In the genomic region with DNA sequence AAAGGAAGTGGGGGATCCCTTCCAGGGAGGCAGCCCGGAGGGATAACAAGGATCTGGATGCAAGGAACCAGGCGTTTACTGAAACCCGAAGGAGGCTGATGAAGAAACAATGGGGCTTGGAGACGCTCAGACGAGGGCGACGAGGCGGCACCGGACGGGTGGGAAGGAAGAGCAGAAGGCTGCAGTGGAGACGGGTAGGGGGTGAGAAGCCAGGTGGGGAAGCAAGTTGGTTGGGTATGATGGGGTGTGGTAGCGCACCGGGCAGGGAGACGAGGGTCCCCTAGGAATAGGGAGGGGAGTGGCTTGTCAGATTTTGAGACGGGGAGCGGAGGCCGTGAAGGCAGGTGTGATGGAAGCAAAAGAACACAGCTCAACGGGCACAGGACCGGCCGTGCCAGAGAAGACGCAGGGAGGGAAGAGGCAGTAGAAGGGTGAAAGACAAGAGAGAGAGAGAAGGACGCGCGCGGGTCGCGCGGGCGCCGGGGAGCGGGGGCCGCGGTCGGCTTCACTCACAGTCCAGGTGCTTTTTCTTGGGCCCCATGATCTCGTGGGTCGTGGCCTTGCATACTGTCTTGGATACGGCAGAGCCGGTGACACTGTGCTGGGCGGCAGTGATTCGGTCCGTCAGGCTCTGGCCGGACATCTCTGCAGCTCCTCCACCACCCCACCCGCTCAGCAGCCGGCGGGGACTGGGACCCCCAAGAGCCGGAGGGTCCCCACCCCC, we compare ENCODE assay signal across 8 cellular contexts. TPM values are rescaled to one million over a fixed set of nuclear protein-coding genes. Genes with fewer than 3 reads are reported as not detected.
A peak's percentile ranks its signal among the peaks of the same experiment; 100 is the strongest.
DNase-seq lines count a peak whose midpoint lies in the region; ATAC-seq and TF ChIP-seq lines count a peak whose summit lies in the region.

No MANE protein-coding gene starts in this region.

- BruUV-seq in Caco-2 (replicated peaks; lab: Mats Ljungman, UMichigan) = no TSS peak

- H3K36me3 ChIP-seq in Caco-2 (ENCODE audit: control insufficient read depth, insufficient read depth, low read length) (no peaks in the 10 kb centered on the region), body of pancreas (replicated peaks in 1 of 2; ENCODE audit: insufficient read depth in 1 of 2, low read depth in 2 of 2) (no peaks in the 10 kb centered on the region)

- POLR2A ChIA-PET in Caco-2 (lab: Charles Lee) = interaction anchor here (0.7 to 3.4 kb wide), 9 partner anchors 10 to 1214 kb away, joined by 3 to 24 read pairs (median 9); partner anchors contain the start of genes EED and TMEM126B

- H3K4me3 Mint-ChIP-seq in Caco-2 (ENCODE audit: unreplicated experiment) (peak overlapping the region; percentile 95), T-helper 17 cell (peak overlapping the region; percentile 100)

- H3K27ac Mint-ChIP-seq in Caco-2 (ENCODE audit: unreplicated experiment) = peak overlapping the region; percentile 85
- peak overlapping the region; percentile 99 for H3K27ac Mint-ChIP-seq in T-helper 17 cell

- CTCF ChIA-PET in Caco-2 (lab: Charles Lee) = interaction anchor here (1.1 to 3.5 kb wide), 10 partner anchors 14 to 213 kb away, joined by 3 to 40 read pairs (median 8); partner anchors contain the start of gene CCDC83

- peaks cover 28% of the 10 kb centered on the region for H3K4me1 ChIP-seq in Caco-2
- H3K4me1 ChIP-seq in body of pancreas = peaks cover 37% of the 10 kb centered on the region

- peak overlapping the region; percentile 87 to 97 (median 94) for H3K27ac ChIP-seq in body of pancreas
- H3K27ac ChIP-seq in skin epidermis = peak overlapping the region; percentile 83 to 100 (median 98)

- TF ChIP-seq CTCF in Caco-2 (IDR thresholded peaks at IDR 0.05; ENCODE audit: insufficient read depth in 1 of 2, low read depth in 1 of 2, low read length in 1 of 2, severe bottlenecking in 1 of 2, unreplicated experiment in 1 of 2) (no peak), body of pancreas (IDR thresholded peaks at IDR 0.05) (no peak)

- H3K9me3 ChIP-seq in Caco-2 (no peaks in the 10 kb centered on the region), T-helper 17 cell (ENCODE audit: control insufficient read depth, low read length, poor library complexity, severe bottlenecking) (no peaks in the 10 kb centered on the region), body of pancreas (no peaks in the 10 kb centered on the region)

- no peaks in the 10 kb centered on the region for H3K9me3 Mint-ChIP-seq in Caco-2 (ENCODE audit: unreplicated experiment)

- no peaks in the 10 kb centered on the region for H3K27me3 Mint-ChIP-seq in Caco-2 (ENCODE audit: insufficient read depth, unreplicated experiment)
- no peaks in the 10 kb centered on the region for H3K27me3 Mint-ChIP-seq in T-helper 17 cell

- ATAC-seq in GM19452 (IDR thresholded peaks at IDR 0.05; ENCODE audit: unreplicated experiment) (peak; percentile 9), HG03571 (IDR thresholded peaks at IDR 0.05; ENCODE audit: unreplicated experiment) (peak; percentile 5), T-helper 17 cell (peak; percentile 26), body of pancreas (peak; percentile 19)

- intact Hi-C loops in Caco-2 (cut with micrococcal nuclease; ENCODE audit: unreplicated experiment) (loop anchor here (10.0 kb wide), 1 partner anchor 747 kb away; no protein-coding TSS in a partner anchor), body of pancreas (cut with DNase I) (no loop called here)

- WGBS in body of pancreas, 2 donors = 0 to 1% methylated on average over 37 to 46 of the region's 46 CpGs

- H3K4me3 ChIP-seq in Caco-2 (ENCODE audit: low read depth, low read length) (peak overlapping the region; percentile 91), body of pancreas (peak overlapping the region; percentile 81 to 93), skin epidermis (peak overlapping the region; percentile 67 to 93 (median 88))

- H3K36me3 Mint-ChIP-seq in Caco-2 (ENCODE audit: insufficient read depth, unreplicated experiment) (peaks cover 27% of the 10 kb centered on the region), T-helper 17 cell (ENCODE audit: low read depth) (peaks cover 8% of the 10 kb centered on the region)

- H3K4me1 Mint-ChIP-seq in Caco-2 (ENCODE audit: low read depth, unreplicated experiment) = peaks cover 26% of the 10 kb centered on the region
- peaks cover 30% of the 10 kb centered on the region for H3K4me1 Mint-ChIP-seq in T-helper 17 cell

- H3K27me3 ChIP-seq in Caco-2 (replicated peaks; ENCODE audit: control insufficient read depth, insufficient read depth, low read length) = no peaks in the 10 kb centered on the region
- H3K27me3 ChIP-seq in body of pancreas = no peaks in the 10 kb centered on the region

- TF ChIP-seq POLR2A in body of pancreas (IDR thresholded peaks at IDR 0.05) = peak in 1 of 3 donors; percentile 1

- DNase-seq in Caco-2 = peak; percentile 54 to 63
- peak; percentile 19 to 29 (median 28) for DNase-seq in T-helper 17 cell
- peak; percentile 35 to 51 (median 43) for DNase-seq in body of pancreas
- peak; percentile 22 for DNase-seq in iPS-NIHi7 (ENCODE audit: extremely low spot score)
- no peak for DNase-seq in NCI-H2196 (lab: John Stamatoyannopoulos, UW; ENCODE audit: unreplicated experiment)

RNA-seq across cellular contexts. Expression of gene PICALM, which starts 0.6 kb away (rescaled TPM):
- total RNA-seq in Caco-2 (2022) = 321 and 331 TPM in 2 replicates
- total RNA-seq in T-helper 17 cell = 100 to 1,000 TPM; 122 to 124 TPM
- total RNA-seq in body of pancreas = 100 to 1,000 TPM in 1 of 2 donors, 10 to 100 TPM in 1; 97.8 to 132 TPM
